ENCODE assay signal across 1 cellular context in genomic region chr19:53849237-53849676, GRCh38.
A peak's percentile ranks its signal among the peaks of the same experiment; 100 is the strongest.
TF ChIP-seq lines count a peak whose summit lies in the region.

No MANE protein-coding gene starts in this region.

TF ChIP-seq in K562, 482 proteins besides CTCF, POLR2A, EP300 and RAD21:
- peak; percentile 65 for TF ChIP-seq MEF2D (tag; conservative IDR thresholded peaks at IDR 0.05; ENCODE audit: low read depth)
- peak; percentile 39; the same call in 1 of the 2 replicates for TF ChIP-seq TFE3 (CRISPR knock-in tag; IDR thresholded peaks at IDR 0.05)
- TF ChIP-seq PBX2 (CRISPR knock-in tag; IDR thresholded peaks at IDR 0.05; ENCODE audit: low read depth), result no peak
- TF ChIP-seq PBX2 (tag; conservative IDR thresholded peaks at IDR 0.05; ENCODE audit: low read depth), result no peak
- no peak for TF ChIP-seq XRCC5 (IDR thresholded peaks at IDR 0.05; ENCODE audit: low read depth, low read length)
- TF ChIP-seq PHB (CRISPR knock-in tag; IDR thresholded peaks at IDR 0.05), result no peak
